10 cellular contexts compared by ENCODE assay signal in genomic region chr6:159151266-159151855, GRCh38. TPM values are rescaled to one million over a fixed set of nuclear protein-coding genes. Genes with fewer than 3 reads are reported as not detected.
DNase-seq lines count a peak whose midpoint lies in the region; ATAC-seq and TF ChIP-seq lines count a peak whose summit lies in the region.
"Had no signal": no experiment of that assay in that cellular context is flagged by ENCODE, and none has a peak within 500 bp of the region (broad histone marks: within the 10 kb centered on the region; RNA-seq: fewer than 3 reads in every experiment).

No MANE protein-coding gene starts in this region.

- no peaks in the 10 kb centered on the region for H3K4me1 ChIP-seq in sigmoid colon

- no peaks in the 10 kb centered on the region for H3K27me3 ChIP-seq in sigmoid colon

- WGBS in sigmoid colon, 2 donors, result 25 to 27% methylated on average over 7 of the region's 7 CpGs

- TF ChIP-seq CTCF in sigmoid colon (IDR thresholded peaks at IDR 0.05), result peak in 3 of 4 experiments; percentile 24 to 67 (median 45)

- H3K36me3 ChIP-seq in sigmoid colon, result no peaks in the 10 kb centered on the region

- intact Hi-C loops in sigmoid colon (cut with DNase I), result no loop called here

- DNase-seq in Ammon's horn (ENCODE audit: low spot score) (peak; percentile 36), NCI-H460 (ENCODE audit: extremely low read depth, low read depth) (peak; percentile 22), glomerular visceral epithelial cell (ENCODE audit: extremely low spot score) (peak; percentile 50), sigmoid colon (no peak)
- peak; percentile 51 for DNase-seq in activated T-cell treated with anti-CD3 and anti-CD28 coated beads, Interleukin-2, amount 50 U/mL, for 24 hours
- DNase-seq in T-helper 2 cell treated with Interferon-gamma antibody and Interleukin-4, amounts not matched to agents 5 μg/mL and 100 μg/mL, for 36 hours (ENCODE audit: low spot score), result no peak

- no peak for TF ChIP-seq EP300 in sigmoid colon (IDR thresholded peaks at IDR 0.05)

- TF ChIP-seq POLR2A in sigmoid colon (IDR thresholded peaks at IDR 0.05), result no peak

- H3K4me1 Mint-ChIP-seq in activated T-cell treated with anti-CD3 and anti-CD28 coated beads, Interleukin-2, amount 50 U/mL, for 24 hours (ENCODE audit: low read depth), result peaks cover 4% of the 10 kb centered on the region
- peaks cover 4% of the 10 kb centered on the region for H3K4me1 Mint-ChIP-seq in T-helper 2 cell treated with Interferon-gamma antibody and Interleukin-4, amounts not matched to agents 5 μg/mL and 100 μg/mL, for 36 hours (ENCODE audit: low read depth)

- H3K4me3 Mint-ChIP-seq in activated T-cell treated with anti-CD3 and anti-CD28 coated beads, Interleukin-2, amount 50 U/mL, for 24 hours, result no peak overlapping the region
- H3K4me3 Mint-ChIP-seq in T-helper 2 cell treated with Interferon-gamma antibody and Interleukin-4, amounts not matched to agents 5 μg/mL and 100 μg/mL, for 36 hours, result no peak overlapping the region

- peaks cover 5% of the 10 kb centered on the region for H3K27me3 Mint-ChIP-seq in activated T-cell treated with anti-CD3 and anti-CD28 coated beads, Interleukin-2, amount 50 U/mL, for 24 hours
- peaks cover 25% of the 10 kb centered on the region for H3K27me3 Mint-ChIP-seq in T-helper 2 cell treated with Interferon-gamma antibody and Interleukin-4, amounts not matched to agents 5 μg/mL and 100 μg/mL, for 36 hours (ENCODE audit: low read depth)

- H3K27ac ChIP-seq in sigmoid colon, result no peak overlapping the region

- ATAC-seq in GM18867 (IDR thresholded peaks at IDR 0.05; ENCODE audit: unreplicated experiment) (peak; percentile 51), HG02588 (IDR thresholded peaks at IDR 0.05; ENCODE audit: unreplicated experiment) (no peak)

- peaks cover 8% of the 10 kb centered on the region for H3K9me3 Mint-ChIP-seq in activated T-cell treated with anti-CD3 and anti-CD28 coated beads, Interleukin-2, amount 50 U/mL, for 24 hours
- peaks cover 9% of the 10 kb centered on the region for H3K9me3 Mint-ChIP-seq in T-helper 2 cell treated with Interferon-gamma antibody and Interleukin-4, amounts not matched to agents 5 μg/mL and 100 μg/mL, for 36 hours

- peaks cover 0 to 8% (median 1%) of the 10 kb centered on the region in 4 donors for H3K9me3 ChIP-seq in sigmoid colon

- H3K4me3 ChIP-seq in sigmoid colon, result no peak overlapping the region

- no peaks in the 10 kb centered on the region for H3K36me3 Mint-ChIP-seq in activated T-cell treated with anti-CD3 and anti-CD28 coated beads, Interleukin-2, amount 50 U/mL, for 24 hours (ENCODE audit: low read depth)
- no peaks in the 10 kb centered on the region for H3K36me3 Mint-ChIP-seq in T-helper 2 cell treated with Interferon-gamma antibody and Interleukin-4, amounts not matched to agents 5 μg/mL and 100 μg/mL, for 36 hours (ENCODE audit: low read depth)

- H3K27ac Mint-ChIP-seq in activated T-cell treated with anti-CD3 and anti-CD28 coated beads, Interleukin-2, amount 50 U/mL, for 24 hours, result no peak overlapping the region
- no peak overlapping the region for H3K27ac Mint-ChIP-seq in T-helper 2 cell treated with Interferon-gamma antibody and Interleukin-4, amounts not matched to agents 5 μg/mL and 100 μg/mL, for 36 hours

RNA-seq across cellular contexts. Expression of gene FNDC1, which starts 17.8 kb away (rescaled TPM):
- not detected in 2 replicates for total RNA-seq in NCI-H460 (2014; rRNA removed; shearing (Covaris generic))
- not detected in 2 replicates for polyA plus RNA-seq in NCI-H460 (2014; cell fraction: nucleus; rRNA removed)
- total RNA-seq in sigmoid colon, result 10 to 100 TPM in 3 of 4 donors, 1 to 10 TPM in 1; 4.3 to 19.8 (median 17.2) TPM
- under 1 TPM in 1 of 3 donors, not detected in 2; 0.89 TPM for polyA plus RNA-seq in sigmoid colon
- total RNA-seq: mononuclear cell had no signal
- polyA plus RNA-seq: IgD-negative memory B cell had no signal

Comparison
In these comparisons a context has a peak if more than half of its experiments do, and no peak if none do; other contexts are left out.
1. DNase-seq: peak in Ammon's horn (single experiment), NCI-H460 (single experiment), activated T-cell treated with anti-CD3 and anti-CD28 coated beads, Interleukin-2, amount 50 U/mL, for 24 hours (single experiment) and glomerular visceral epithelial cell (single experiment); none in sigmoid colon (single experiment) and T-helper 2 cell treated with Interferon-gamma antibody and Interleukin-4, amounts not matched to agents 5 μg/mL and 100 μg/mL, for 36 hours (single experiment).